ENCODE assay signal across 21 cellular contexts in the genomic region with DNA sequence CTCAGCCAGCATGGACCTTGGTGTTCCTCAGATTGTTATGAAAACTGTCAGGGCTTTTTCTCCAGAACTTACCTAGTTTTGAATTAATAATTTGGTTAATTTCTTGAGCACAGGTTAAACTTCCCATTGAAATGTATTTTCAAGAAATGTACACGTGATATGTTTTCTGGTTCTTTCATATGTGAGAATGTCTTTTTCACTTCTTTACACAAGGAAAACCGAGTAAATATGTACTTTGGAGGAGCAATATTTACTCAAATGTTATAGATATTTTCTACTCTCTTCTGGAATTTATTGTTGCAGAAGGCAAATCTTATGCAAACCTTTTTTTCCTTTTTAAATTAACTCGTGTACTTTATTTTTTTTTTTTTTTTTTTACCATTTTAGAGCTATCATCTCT.
A peak's percentile ranks its signal among the peaks of the same experiment; 100 is the strongest.
DNase-seq lines count a peak whose midpoint lies in the region; ATAC-seq, FAIRE-seq and TF ChIP-seq lines count a peak whose summit lies in the region.
"Had no signal": no experiment of that assay in that cellular context is flagged by ENCODE, and none has a peak within 500 bp of the region (broad histone marks: within the 10 kb centered on the region; RNA-seq: fewer than 3 reads in every experiment).

No MANE protein-coding gene starts in this region.

- WGBS in HepG2 (ENCODE audit: low lambda C conversion rate), result 3% methylated on average over 3 of the region's 3 CpGs
- 48% methylated on average over 3 of the region's 3 CpGs for WGBS in right lobe of liver (ENCODE audit: insufficient coverage, low coverage, low lambda C conversion rate, missing lambda C conversion rate)
- WGBS in smooth muscle cell (ENCODE audit: low lambda C conversion rate), result 58% methylated on average over 3 of the region's 3 CpGs

- CTCF ChIA-PET in HepG2 (lab: Yijun Ruan, JAX; ENCODE audit: low intra/inter-chr PET ratio, low total read pairs), result no interaction called here

- TF ChIP-seq EP300 in HepG2 (IDR thresholded peaks at IDR 0.05; ENCODE audit: low read depth in 2 of 2, low read length in 2 of 2) (no peak; a peak in 1 of 4 replicates), HepG2 (CRISPR knock-in tag; IDR thresholded peaks at IDR 0.05; ENCODE audit: borderline replicate concordance) (no peak)

- intact Hi-C loops in HepG2 (cut with micrococcal nuclease; ENCODE audit: unreplicated experiment) (no loop called here), right lobe of liver (cut with DNase I) (no loop called here), sciatic nerve (cut with DNase I) (no loop called here)

- POLR2A ChIA-PET in HepG2 (lab: Yijun Ruan, JAX), result no interaction called here

- no peak for FAIRE-seq in HepG2 (lab: Jason Lieb, UNC)
- peak; percentile 36 for FAIRE-seq in GM18507 (lab: Jason Lieb, UNC)
- FAIRE-seq in RCC 7860 (lab: Jason Lieb, UNC), result peak; percentile 31
- FAIRE-seq: G401.6, GM12892 had no signal

- H3K4me3 ChIP-seq in HepG2 (replicated peaks in 1 of 3; ENCODE audit: insufficient read depth in 1 of 3, low read depth in 2 of 3, low read length in 3 of 3) (no peak overlapping the region), right lobe of liver (no peak overlapping the region), smooth muscle cell (no peak overlapping the region)
- H3K4me3 ChIP-seq: BLaER1, GM23338 had no signal

- H2AFZ ChIP-seq in HepG2 (ENCODE audit: low read length), result no peak overlapping the region
- peak overlapping the region; percentile 16 for H2AFZ ChIP-seq in smooth muscle cell (ENCODE audit: low read depth)
- H2AFZ ChIP-seq: GM23338 had no signal

- no peak for TF ChIP-seq POLR2A in HepG2 (IDR thresholded peaks at IDR 0.05; ENCODE audit: insufficient read depth in 1 of 2, low read depth in 2 of 2, low read length in 2 of 2)
- no peak for TF ChIP-seq POLR2A in right lobe of liver (IDR thresholded peaks at IDR 0.05)

- H3K27ac ChIP-seq in HepG2 (ENCODE audit: extremely low read length, insufficient read depth, low read length) (no peak overlapping the region), right lobe of liver (no peak overlapping the region), smooth muscle cell (ENCODE audit: low read depth) (no peak overlapping the region)
- H3K27ac ChIP-seq: BLaER1, C4-2B had no signal

- H4K20me1 ChIP-seq in HepG2 (ENCODE audit: insufficient read depth, low read length) (no peaks in the 10 kb centered on the region), smooth muscle cell (ENCODE audit: low read depth) (no peaks in the 10 kb centered on the region)
- H4K20me1 ChIP-seq: BLaER1 had no signal

- H3K4me1 ChIP-seq in HepG2 (ENCODE audit: insufficient read depth, low read length), result 0 out of 2 replicates have a peak, but pooled peaks cover 7% of the 10 kb centered on the region
- no peaks in the 10 kb centered on the region for H3K4me1 ChIP-seq in right lobe of liver
- no peaks in the 10 kb centered on the region for H3K4me1 ChIP-seq in smooth muscle cell (ENCODE audit: low read depth)

- H3K79me2 ChIP-seq in HepG2 (ENCODE audit: insufficient read depth, low read length) (no peaks in the 10 kb centered on the region), smooth muscle cell (ENCODE audit: low read depth) (no peaks in the 10 kb centered on the region)

- no peaks in the 10 kb centered on the region for H3K27me3 ChIP-seq in HepG2 (ENCODE audit: control insufficient read depth in 1 of 2, insufficient read depth in 2 of 2, low read length in 2 of 2)
- H3K27me3 ChIP-seq in right lobe of liver, result no peaks in the 10 kb centered on the region
- no peaks in the 10 kb centered on the region for H3K27me3 ChIP-seq in smooth muscle cell (ENCODE audit: low read depth)
- H3K27me3 ChIP-seq: BLaER1 had no signal

- no peak for TF ChIP-seq CTCF in HepG2 (CRISPR knock-in tag; IDR thresholded peaks at IDR 0.05)
- TF ChIP-seq CTCF in right lobe of liver (IDR thresholded peaks at IDR 0.05), result no peak
- no peak for TF ChIP-seq CTCF in smooth muscle cell (IDR thresholded peaks at IDR 0.05; ENCODE audit: borderline replicate concordance, insufficient read depth, poor library complexity, severe bottlenecking)

- no TSS peak for BruUV-seq in HepG2 (replicated peaks; lab: Mats Ljungman, UMichigan)

- no peak overlapping the region for H3K9ac ChIP-seq in HepG2 (ENCODE audit: insufficient read depth, low read depth, low read length)
- H3K9ac ChIP-seq in smooth muscle cell (ENCODE audit: low read depth), result no peak overlapping the region
- H3K9ac ChIP-seq: BLaER1 had no signal

- in situ Hi-C loops in HepG2 (cut with HindIII; ENCODE audit: extremely low pct_ligation_motif_present, low pct_unique_long_range_greater_than_20kb), result no loop called here

- no peak overlapping the region for H3K4me2 ChIP-seq in HepG2 (ENCODE audit: low read depth, low read length)
- no peak overlapping the region for H3K4me2 ChIP-seq in smooth muscle cell
- H3K4me2 ChIP-seq: BLaER1, GM23338 had no signal

- ATAC-seq in HepG2 (no peak), right lobe of liver (no peak), sciatic nerve (no peak)
- ATAC-seq: CD8-positive, alpha-beta T cell; GM23338; HCT116 had no signal

- H3K9me3 ChIP-seq in HepG2 (ENCODE audit: low read length), result peaks cover 9% of the 10 kb centered on the region
- no peaks in the 10 kb centered on the region for H3K9me3 ChIP-seq in right lobe of liver
- peaks cover 10% of the 10 kb centered on the region for H3K9me3 ChIP-seq in smooth muscle cell (replicated peaks; ENCODE audit: low read depth)

- DNase-seq in HepG2 (ENCODE audit: low spot score) (no peak), right lobe of liver (no peak), GM18507 (ENCODE audit: extremely low spot score, insufficient read length, low read depth) (no peak), RCC 7860 (ENCODE audit: low spot score) (no peak), smooth muscle cell (lab: John Stamatoyannopoulos, UW; ENCODE audit: unreplicated experiment) (no peak), DMS 273 (lab: John Stamatoyannopoulos, UW; ENCODE audit: unreplicated experiment) (no peak), AML-193 (lab: John Stamatoyannopoulos, UW) (no peak), sciatic nerve (ENCODE audit: low spot score) (no peak)
- DNase-seq: 8988T; Caco-2; CD4-positive, CD25-positive, alpha-beta regulatory T cell; CD8-positive, alpha-beta T cell; DMS 273 treated with DMSO at 0.1 percent for 48 hours; DND-41; H9 had no signal

- TF ChIP-seq RAD21 in HepG2 (CRISPR knock-in tag; IDR thresholded peaks at IDR 0.05), result no peak

- no peaks in the 10 kb centered on the region for H3F3A ChIP-seq in smooth muscle cell (ENCODE audit: low read depth)

- H3K36me3 ChIP-seq in HepG2 (replicated peaks in 1 of 2; ENCODE audit: control insufficient read depth in 1 of 2, insufficient read depth in 2 of 2, low read length in 2 of 2), result no peaks in the 10 kb centered on the region
- no peaks in the 10 kb centered on the region for H3K36me3 ChIP-seq in right lobe of liver
- peaks cover 5% of the 10 kb centered on the region for H3K36me3 ChIP-seq in smooth muscle cell (ENCODE audit: low read depth)

TF ChIP-seq in HepG2, 621 proteins besides CTCF, POLR2A, EP300 and RAD21 (continues in another document):
- no peak for TF ChIP-seq KLF12 (CRISPR knock-in tag; IDR thresholded peaks at IDR 0.05; ENCODE audit: borderline replicate concordance)
- TF ChIP-seq, protein P1, sequence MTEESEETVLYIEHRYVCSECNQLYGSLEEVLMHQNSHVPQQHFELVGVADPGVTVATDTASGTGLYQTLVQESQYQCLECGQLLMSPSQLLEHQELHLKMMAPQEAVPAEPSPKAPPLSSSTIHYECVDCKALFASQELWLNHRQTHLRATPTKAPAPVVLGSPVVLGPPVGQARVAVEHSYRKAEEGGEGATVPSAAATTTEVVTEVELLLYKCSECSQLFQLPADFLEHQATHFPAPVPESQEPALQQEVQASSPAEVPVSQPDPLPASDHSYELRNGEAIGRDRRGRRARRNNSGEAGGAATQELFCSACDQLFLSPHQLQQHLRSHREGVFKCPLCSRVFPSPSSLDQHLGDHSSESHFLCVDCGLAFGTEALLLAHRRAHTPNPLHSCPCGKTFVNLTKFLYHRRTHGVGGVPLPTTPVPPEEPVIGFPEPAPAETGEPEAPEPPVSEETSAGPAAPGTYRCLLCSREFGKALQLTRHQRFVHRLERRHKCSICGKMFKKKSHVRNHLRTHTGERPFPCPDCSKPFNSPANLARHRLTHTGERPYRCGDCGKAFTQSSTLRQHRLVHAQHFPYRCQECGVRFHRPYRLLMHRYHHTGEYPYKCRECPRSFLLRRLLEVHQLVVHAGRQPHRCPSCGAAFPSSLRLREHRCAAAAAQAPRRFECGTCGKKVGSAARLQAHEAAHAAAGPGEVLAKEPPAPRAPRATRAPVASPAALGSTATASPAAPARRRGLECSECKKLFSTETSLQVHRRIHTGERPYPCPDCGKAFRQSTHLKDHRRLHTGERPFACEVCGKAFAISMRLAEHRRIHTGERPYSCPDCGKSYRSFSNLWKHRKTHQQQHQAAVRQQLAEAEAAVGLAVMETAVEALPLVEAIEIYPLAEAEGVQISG (CRISPR knock-in tag; IDR thresholded peaks at IDR 0.05), result no peak
- no peak for TF ChIP-seq ZNF496 (CRISPR knock-in tag; IDR thresholded peaks at IDR 0.05; ENCODE audit: insufficient replicate concordance)
- no peak for TF ChIP-seq RAD51 (IDR thresholded peaks at IDR 0.05; ENCODE audit: borderline replicate concordance)
- TF ChIP-seq ARID5B (CRISPR knock-in tag; IDR thresholded peaks at IDR 0.05), result peak; percentile 46; the same call in 1 of the 2 replicates
